In the genomic region with DNA sequence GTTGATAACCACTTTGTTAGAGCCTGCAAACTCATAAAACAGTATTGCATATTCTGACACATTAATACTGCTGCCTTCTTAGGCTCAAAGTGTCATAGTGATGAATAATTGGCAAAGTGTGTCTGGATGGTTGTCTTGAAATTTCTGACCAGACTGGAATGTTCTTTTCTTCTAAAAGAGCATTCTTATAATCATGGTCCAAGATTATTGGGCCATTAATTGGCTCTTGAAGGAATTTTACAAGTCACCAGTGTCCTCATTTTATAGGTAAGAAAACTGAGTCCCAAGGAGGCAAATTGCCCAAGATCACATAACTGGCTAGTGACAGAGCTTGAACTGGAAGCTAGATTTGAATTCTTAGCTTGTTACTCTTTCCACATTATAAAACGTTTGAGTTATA, we compare ENCODE assay signal across 30 cellular contexts.
DNase-seq lines count a peak whose midpoint lies in the region; ATAC-seq and TF ChIP-seq lines count a peak whose summit lies in the region.
"Had no signal": no experiment of that assay in that cellular context is flagged by ENCODE, and none has a peak within 500 bp of the region (broad histone marks: within the 10 kb centered on the region; RNA-seq: fewer than 3 reads in every experiment).

No MANE protein-coding gene starts in this region.

- H3K36me3 ChIP-seq in IMR-90 (ENCODE audit: control insufficient read depth, insufficient read depth, low read length): no peaks in the 10 kb centered on the region
- no peaks in the 10 kb centered on the region for H3K36me3 ChIP-seq in mesenchymal stem cell (ENCODE audit: control insufficient read depth in 1 of 2, insufficient read depth in 2 of 2, low read depth in 1 of 2, low read length in 2 of 2)
- H3K36me3 ChIP-seq: cardiac muscle cell, gastrocnemius medialis, pancreas, SJSA1, upper lobe of left lung, WERI-Rb-1 had no signal

- H2BK120ac ChIP-seq in IMR-90 (ENCODE audit: low read depth, low read length): peak overlapping the region; percentile 84
- peak overlapping the region; percentile 1 for H2BK120ac ChIP-seq in mesenchymal stem cell (ENCODE audit: low read depth, low read length)

- H3K79me1 ChIP-seq in IMR-90 (ENCODE audit: low read depth in 1 of 2, low read length in 2 of 2): no peaks in the 10 kb centered on the region; a peak in 1 of 4 replicates
- no peaks in the 10 kb centered on the region for H3K79me1 ChIP-seq in mesenchymal stem cell (replicated peaks; ENCODE audit: low read length, poor library complexity, severe bottlenecking)

- peak overlapping the region; percentile 51; the same call in 1 of the 2 replicates for H3K23ac ChIP-seq in IMR-90 (ENCODE audit: low read depth, low read length)
- H3K23ac ChIP-seq in mesenchymal stem cell (ENCODE audit: low read length in 2 of 2): no peak overlapping the region

- H3K4me3 ChIP-seq in IMR-90 (ENCODE audit: insufficient read depth, low read depth, low read length) (no peak overlapping the region), epithelial cell of esophagus (ENCODE audit: low read length) (no peak overlapping the region), mesenchymal stem cell (ENCODE audit: insufficient read depth in 1 of 2, low read depth in 1 of 2, low read length in 2 of 2) (no peak overlapping the region)
- H3K4me3 ChIP-seq: cardiac muscle cell, gastrocnemius medialis, GM12878, lung, pancreas, SJSA1, skin epidermis, upper lobe of left lung had no signal

- H3K9me3 ChIP-seq in IMR-90 (ENCODE audit: control insufficient read depth, insufficient read depth, low read length): no peaks in the 10 kb centered on the region
- H3K9me3 ChIP-seq in mesenchymal stem cell (ENCODE audit: control insufficient read depth, low read length): peaks cover 3% of the 10 kb centered on the region
- H3K9me3 ChIP-seq: gastrocnemius medialis, pancreas, SJSA1, upper lobe of left lung had no signal

- H3K27ac ChIP-seq in IMR-90 (ENCODE audit: insufficient read depth, low read length) (peak overlapping the region; percentile 44; the same call in 1 of the 2 replicates), mesenchymal stem cell (ENCODE audit: low read length, poor library complexity, severe bottlenecking) (no peak overlapping the region)
- H3K27ac ChIP-seq: cardiac muscle cell, gastrocnemius medialis, pancreas, SJSA1, skin epidermis, upper lobe of left lung, WERI-Rb-1 had no signal

- no peak for TF ChIP-seq RAD21 in IMR-90 (IDR thresholded peaks at IDR 0.05; ENCODE audit: low read length)

- H3K9me1 ChIP-seq in IMR-90 (ENCODE audit: insufficient read depth, low read length): peaks cover 5% of the 10 kb centered on the region

- H2AK9ac ChIP-seq in IMR-90 (replicated peaks; ENCODE audit: low read depth, low read length, poor library complexity): no peak overlapping the region

- H2AFZ ChIP-seq in IMR-90 (replicated peaks; ENCODE audit: low read length, poor library complexity) (no peak overlapping the region), mesenchymal stem cell (ENCODE audit: low read depth, low read length) (no peak overlapping the region)

- H3K27me3 ChIP-seq in IMR-90 (ENCODE audit: control insufficient read depth, insufficient read depth, low read length): no peaks in the 10 kb centered on the region
- H3K27me3 ChIP-seq in mesenchymal stem cell (ENCODE audit: control insufficient read depth in 1 of 2, insufficient read depth in 1 of 2, low read length in 2 of 2): no peaks in the 10 kb centered on the region
- H3K27me3 ChIP-seq: cardiac muscle cell, gastrocnemius medialis, pancreas, SJSA1, upper lobe of left lung had no signal

- peak overlapping the region; percentile 81 for H4K91ac ChIP-seq in IMR-90 (ENCODE audit: insufficient read depth, low read depth, low read length)
- H4K91ac ChIP-seq in mesenchymal stem cell (ENCODE audit: low read length): no peak overlapping the region

- DNase-seq in EH (ENCODE audit: low read depth) (peak; percentile 92), IMR-90 (peak; percentile 47), epithelial cell of esophagus (ENCODE audit: low read depth) (peak; percentile 38), mesenchymal stem cell (no peak), head of caudate nucleus (no peak)
- DNase-seq: activated CD4-positive, alpha-beta T cell treated with anti-CD3 and anti-CD28 coated beads for 4 hours; activated CD8-positive, alpha-beta memory T cell treated with anti-CD3 and anti-CD28 coated beads for 24 hours; activated effector memory CD4-positive, alpha-beta T cell treated with Interleukin-2 at 50 U/mL for 16 hours; activated T-cell treated with anti-CD3 and anti-CD28 coated beads for 4 hours; aorta; DND-41; erythroblast; gastrocnemius medialis; NCI-H1092; NCI-H187; nephron progenitor cell; pancreas; RPMI8226; upper lobe of left lung; WERI-Rb-1 had no signal

- dilution Hi-C loops in IMR-90 (cut with HindIII; ENCODE audit: low sequenced_read_pairs, unreplicated experiment): no loop called here

- H3K4ac ChIP-seq in IMR-90 (ENCODE audit: low read depth, low read length) (peak overlapping the region; percentile 80), mesenchymal stem cell (ENCODE audit: low read depth in 1 of 2, low read length in 2 of 2) (no peak overlapping the region)

- peak overlapping the region; percentile 84; the same call in 2 of the 3 replicates for H2BK15ac ChIP-seq in IMR-90 (ENCODE audit: low read depth, low read length)
- no peak overlapping the region for H2BK15ac ChIP-seq in mesenchymal stem cell (ENCODE audit: low read depth, poor library complexity, severe bottlenecking)

- peak overlapping the region; percentile 69 for H3K14ac ChIP-seq in IMR-90 (replicated peaks; ENCODE audit: low read depth, low read length)
- H3K14ac ChIP-seq in mesenchymal stem cell (ENCODE audit: low read length in 2 of 2): no peak overlapping the region

- POLR2A ChIA-PET in IMR-90 (lab: Charles Lee; ENCODE audit: unreplicated experiment): no interaction called here

- intact Hi-C loops in IMR-90 (cut with micrococcal nuclease): no loop called here
- intact Hi-C loops in head of caudate nucleus (cut with DNase I): no loop called here

- CTCF ChIA-PET in IMR-90 (lab: Yijun Ruan, JAX): no interaction called here

- H2BK20ac ChIP-seq in IMR-90 (ENCODE audit: low read depth, low read length): peak overlapping the region; percentile 87

- H4K20me1 ChIP-seq in IMR-90 (ENCODE audit: insufficient read depth, low read length): no peaks in the 10 kb centered on the region

- peak; percentile 13; the same call in 1 of the 2 replicates for ATAC-seq in IMR-90 (ENCODE audit: low read depth)
- ATAC-seq in GM21360 (IDR thresholded peaks at IDR 0.05; ENCODE audit: unreplicated experiment): no peak
- ATAC-seq in GM18907 (IDR thresholded peaks at IDR 0.05; ENCODE audit: unreplicated experiment): no peak
- no peak for ATAC-seq in GM19455 (IDR thresholded peaks at IDR 0.05; ENCODE audit: unreplicated experiment)
- ATAC-seq: activated naive CD4-positive, alpha-beta T cell treated with anti-CD3 and anti-CD28 coated beads, Interleukin-2, amount 50 U/mL, for 72 hours; gastrocnemius medialis; GM12878; pancreas; stimulated activated memory B cell treated with anti-CD40 and anti-IgM and Interleukin-4, amounts not matched to agents 10 μg/mL and 1 μg/mL and 100 μg/mL, for 72 hours had no signal

- no CpG with 5 or more reads among the region's 1 CpG for WGBS in IMR-90 (ENCODE audit: extremely low coverage in 2 of 2, insufficient read length in 1 of 2), 2 experiments
- WGBS in mesenchymal stem cell: no CpG with 5 or more reads among the region's 1 CpG

- TF ChIP-seq POLR2A in IMR-90 (IDR thresholded peaks at IDR 0.05; ENCODE audit: low read depth, low read length): no peak

- no peak overlapping the region for H3K56ac ChIP-seq in IMR-90 (ENCODE audit: extremely low read depth, insufficient read depth, low read length)

- no peak overlapping the region for H3K4me2 ChIP-seq in IMR-90 (ENCODE audit: low read depth, low read length)
- H3K4me2 ChIP-seq in mesenchymal stem cell (ENCODE audit: low read length, poor library complexity, severe bottlenecking): no peak overlapping the region

- H3K9ac ChIP-seq in IMR-90 (ENCODE audit: low read depth, low read length) (no peak overlapping the region), mesenchymal stem cell (ENCODE audit: low read length) (no peak overlapping the region)

- no peak overlapping the region for H2BK12ac ChIP-seq in mesenchymal stem cell (ENCODE audit: low read length in 2 of 2)

- peak overlapping the region; percentile 89; the same call in 1 of the 2 replicates for H4K5ac ChIP-seq in IMR-90 (ENCODE audit: low read depth, low read length)

- H3K4me1 ChIP-seq in IMR-90 (ENCODE audit: control insufficient read depth, insufficient read depth, low read length) (peaks cover 14% of the 10 kb centered on the region), mesenchymal stem cell (ENCODE audit: control insufficient read depth, insufficient read depth, low read depth, low read length) (peaks cover 1% of the 10 kb centered on the region)
- H3K4me1 ChIP-seq: gastrocnemius medialis, pancreas, upper lobe of left lung had no signal

- H3K18ac ChIP-seq in IMR-90 (ENCODE audit: low read depth, low read length): peak overlapping the region; percentile 89; the same call in 1 of the 2 replicates
- H3K18ac ChIP-seq in mesenchymal stem cell (ENCODE audit: low read depth in 1 of 2, low read length in 2 of 2): peak overlapping the region in 1 of 2 experiments; percentile 49

- in situ Hi-C loops in IMR-90 (cut with MboI; ENCODE audit: low sequenced_read_pairs): loop anchor here (25.0 kb wide), 1 partner anchor 684 kb away; a partner anchor contains a TSS

- no TSS peak for BruUV-seq in IMR-90 (replicated peaks; lab: Mats Ljungman, UMichigan)

- peak overlapping the region; percentile 71 to 86 for H4K8ac ChIP-seq in IMR-90 (ENCODE audit: low read depth in 2 of 2, low read length in 2 of 2)
- H4K8ac ChIP-seq in mesenchymal stem cell (ENCODE audit: low read length): no peak overlapping the region

- TF ChIP-seq CTCF in IMR-90 (conservative IDR thresholded peaks at IDR 0.05; ENCODE audit: low read depth, low read length) (no peak), epithelial cell of esophagus (IDR thresholded peaks at IDR 0.05; ENCODE audit: insufficient read depth, low read depth, low read length, missing control alignments) (no peak)

- H2BK5ac ChIP-seq in IMR-90 (ENCODE audit: low read depth, low read length, poor library complexity, severe bottlenecking) (peak overlapping the region; percentile 88), mesenchymal stem cell (ENCODE audit: low read depth, low read length, poor library complexity, severe bottlenecking) (no peak overlapping the region)

- H2AK5ac ChIP-seq in IMR-90 (ENCODE audit: low read depth, low read length) (peak overlapping the region; percentile 91), mesenchymal stem cell (ENCODE audit: low read length, severe bottlenecking) (no peak overlapping the region)

TF ChIP-seq in IMR-90, 13 proteins besides CTCF, POLR2A, EP300 and RAD21 (continues in another document):
- no peak for TF ChIP-seq CHD1 (IDR thresholded peaks at IDR 0.05; ENCODE audit: low read depth, low read length)
- TF ChIP-seq RFX5 (IDR thresholded peaks at IDR 0.05; ENCODE audit: low read depth, low read length): no peak
- TF ChIP-seq MAFK (IDR thresholded peaks at IDR 0.05; ENCODE audit: low read depth, low read length): no peak
- TF ChIP-seq NFE2L2 (IDR thresholded peaks at IDR 0.05; ENCODE audit: low read depth, low read length): no peak
- peak; percentile 27; the same call in 1 of the 2 replicates for TF ChIP-seq CEBPB (IDR thresholded peaks at IDR 0.05; ENCODE audit: low read depth, low read length)

Comparison
In these comparisons a context has a peak if more than half of its experiments do, and no peak if none do; other contexts are left out.
1. DNase-seq: peak in EH (single experiment), IMR-90 (single experiment) and epithelial cell of esophagus (single experiment); none in mesenchymal stem cell (single experiment) and head of caudate nucleus (0 of 42).